In the genomic region with DNA sequence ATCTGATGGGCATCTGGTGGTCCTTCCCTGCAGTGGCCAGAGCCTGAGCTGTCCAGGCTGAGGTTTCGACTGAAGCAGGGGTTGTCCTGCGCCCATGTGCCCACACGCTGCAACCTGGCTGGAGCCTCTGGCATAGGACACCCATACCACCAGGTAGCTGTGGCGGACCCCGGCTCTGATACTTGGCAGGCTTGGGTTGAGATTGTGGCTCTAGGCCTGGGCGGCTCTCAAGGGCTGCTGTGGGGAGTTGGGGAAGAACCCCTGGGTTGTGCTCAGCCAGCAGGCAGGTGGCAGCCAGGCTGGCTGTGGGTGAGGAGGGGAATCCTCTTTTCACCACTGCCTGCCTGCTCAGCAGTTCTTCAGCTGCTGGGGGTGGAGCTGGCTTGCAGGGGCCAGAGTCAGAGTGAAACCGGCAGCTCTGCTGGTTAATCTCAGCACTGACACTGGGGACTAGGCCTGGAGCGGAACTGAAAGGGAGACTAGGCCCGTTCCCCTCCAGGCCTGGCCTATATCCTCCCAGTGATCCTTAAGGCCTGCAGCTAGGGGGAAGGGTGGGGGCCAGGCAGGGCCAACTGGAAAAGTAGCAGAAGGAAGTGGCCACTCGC, we compare ENCODE assay signal across 8 cellular contexts. TPM values are rescaled to one million over a fixed set of nuclear protein-coding genes. Genes with fewer than 3 reads are reported as not detected.
DNase-seq lines count a peak whose midpoint lies in the region; ATAC-seq, FAIRE-seq and TF ChIP-seq lines count a peak whose summit lies in the region.

No MANE protein-coding gene starts in this region.

- peak; percentile 72 for ATAC-seq in GM18519 (IDR thresholded peaks at IDR 0.05; ENCODE audit: low FRiP score, unreplicated experiment)
- ATAC-seq in HG02852 (IDR thresholded peaks at IDR 0.05; ENCODE audit: unreplicated experiment): peak; percentile 83
- ATAC-seq in foreskin keratinocyte: no peak

- DNase-seq in RPMI7951 (ENCODE audit: low read depth): peak; percentile 70
- DNase-seq in activated gamma-delta T cell treated with anti-CD3 and anti-CD28 coated beads, Interleukin-2, amount 50 U/mL, for 16 hours (ENCODE audit: low read depth): peak; percentile 74
- peak; percentile 60 for DNase-seq in hepatic stellate cell (ENCODE audit: low spot score)
- DNase-seq in stimulated activated CD4-positive, alpha-beta T cell treated with anti-CD3 and anti-CD28 coated beads, Interleukin-15, amount 100 ng/mL, for 48 hours (ENCODE audit: low read depth in 2 of 2): peak; percentile 81 to 83
- DNase-seq in foreskin keratinocyte: no peak
- DNase-seq in frontal cortex (ENCODE audit: low spot score in 2 of 2): no peak

- no peak for TF ChIP-seq CTCF in foreskin keratinocyte (conservative IDR thresholded peaks at IDR 0.05)

- H3K27ac ChIP-seq in foreskin keratinocyte: no peak overlapping the region

- no peak for FAIRE-seq in frontal cortex (lab: Jason Lieb, UNC)

- H3K27me3 ChIP-seq in foreskin keratinocyte: no peaks in the 10 kb centered on the region

- no peaks in the 10 kb centered on the region for H3K4me1 ChIP-seq in foreskin keratinocyte

RNA-seq across cellular contexts. Expression of a gene that starts 39.1 kb away (rescaled TPM):
- 99.7 and 105 TPM in 2 replicates for total RNA-seq in RPMI7951 (2014; rRNA removed; shearing (Covaris generic))
- 12.2 and 15.1 TPM in 2 replicates for total RNA-seq in foreskin keratinocyte
- 5.9 and 7.7 TPM in 2 replicates for polyA plus RNA-seq in foreskin keratinocyte
- total RNA-seq in frontal cortex: 2.4 TPM

Comparison
In these comparisons a context has a peak if more than half of its experiments do, and no peak if none do; other contexts are left out.
1. DNase-seq: peak in RPMI7951 (single experiment), activated gamma-delta T cell treated with anti-CD3 and anti-CD28 coated beads, Interleukin-2, amount 50 U/mL, for 16 hours (single experiment), hepatic stellate cell (single experiment) and stimulated activated CD4-positive, alpha-beta T cell treated with anti-CD3 and anti-CD28 coated beads, Interleukin-15, amount 100 ng/mL, for 48 hours (2 of 2); none in foreskin keratinocyte (0 of 2) and frontal cortex (0 of 2).